21 cellular contexts compared by ENCODE assay signal in the genomic region with DNA sequence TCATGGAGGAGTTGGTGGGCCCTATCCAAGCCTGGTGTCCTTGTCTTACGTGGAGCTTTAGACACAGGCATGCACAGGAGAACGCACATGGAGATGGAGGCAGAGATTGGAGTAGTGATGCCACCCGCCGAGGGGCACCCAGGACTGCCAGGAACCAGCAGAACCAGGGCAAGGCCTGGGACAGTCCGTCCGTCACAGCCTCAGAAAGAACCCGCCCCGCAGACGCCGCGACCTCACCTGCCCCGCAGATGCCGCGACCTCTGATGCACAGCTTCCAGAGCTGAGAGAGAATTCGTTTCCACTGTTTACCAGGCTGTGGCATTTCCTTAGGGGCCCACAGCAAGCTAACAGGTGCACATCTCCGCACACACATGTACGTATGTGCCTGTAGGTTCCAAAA. TPM values are rescaled to one million over a fixed set of nuclear protein-coding genes. Genes with fewer than 3 reads are reported as not detected.
"Had no signal": no experiment of that assay in that cellular context is flagged by ENCODE, and none has a peak within 500 bp of the region (broad histone marks: within the 10 kb centered on the region; RNA-seq: fewer than 3 reads in every experiment).

No MANE protein-coding gene starts in this region.

- DNase-seq: KBM-7, MG63, NCI-H1092, NCI-H1105 treated with DMSO at 0.1 percent for 48 hours, NCI-H1417 treated with DMSO at 0.1 percent for 48 hours, NCI-H146, NCI-H1694 treated with DMSO at 0.1 percent for 48 hours, NCI-H1930, NCI-H2081, NCI-H2107, NCI-H2227 treated with DMSO at 0.1 percent for 48 hours, NCI-H524, NCI-H526 treated with DMSO at 0.1 percent for 48 hours, NCI-H748 treated with DMSO at 0.1 percent for 48 hours, Right ventricle myocardium superior, RPMI8226, SIG-M5 had no signal

- FAIRE-seq: RCC 7860 had no signal

- H3K36me3 ChIP-seq: MG63, SJSA1 had no signal

- H3K27ac ChIP-seq: SJSA1, SK-N-MC had no signal

- H3K9me3 ChIP-seq: MG63, SJSA1 had no signal

- H3K4me3 ChIP-seq: MG63, SJSA1, SK-N-MC had no signal

- H3K4me1 ChIP-seq: SJSA1 had no signal

- H3K27me3 ChIP-seq: MG63, SJSA1 had no signal

RNA-seq across cellular contexts. Expression of gene GRTP1, which starts 15.3 kb away (rescaled TPM):
- total RNA-seq: LHCN-M2 had no signal
